Comparison of ENCODE assay signal across 13 cellular contexts in the genomic region with DNA sequence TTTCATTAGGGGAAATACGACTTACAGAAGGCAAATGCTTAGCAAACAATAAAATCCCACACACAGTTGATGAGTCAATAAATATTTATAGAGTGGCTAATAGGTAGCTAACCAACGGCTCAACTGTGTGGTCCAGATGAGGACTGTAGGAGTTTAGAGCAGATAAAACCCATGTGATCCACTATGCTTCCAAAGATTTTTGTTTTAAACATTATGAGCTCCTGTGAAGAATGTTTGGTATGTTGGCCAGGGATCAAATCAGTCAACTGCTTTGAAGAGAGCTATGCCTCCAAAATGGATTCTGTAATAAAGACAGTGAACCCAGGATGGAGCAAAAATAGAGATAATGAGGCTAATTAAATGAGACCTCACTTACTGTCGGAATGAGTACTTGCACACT.
DNase-seq lines count a peak whose midpoint lies in the region; ATAC-seq, FAIRE-seq and TF ChIP-seq lines count a peak whose summit lies in the region.
"Had no signal": no experiment of that assay in that cellular context is flagged by ENCODE, and none has a peak within 500 bp of the region (broad histone marks: within the 10 kb centered on the region; RNA-seq: fewer than 3 reads in every experiment).

No MANE protein-coding gene starts in this region.

- intact Hi-C loops in IMR-90 (cut with micrococcal nuclease) (no loop called here), posterior vena cava (cut with DNase I) (no loop called here)

- H3K23ac ChIP-seq in IMR-90 (ENCODE audit: low read depth, low read length): no peak overlapping the region

- no peak overlapping the region for H3K4me3 Mint-ChIP-seq in astrocyte (ENCODE audit: unreplicated experiment)
- H3K4me3 Mint-ChIP-seq: stimulated activated naive CD8-positive, alpha-beta T cell treated with anti-CD3 and anti-CD28 coated beads, Interleukin-15, Interleukin-2, amounts not matched to agents 100 ng/mL and 50 ng/mL, for 24 hours; T-helper 17 cell had no signal

- H3K27ac ChIP-seq in IMR-90 (ENCODE audit: insufficient read depth, low read length) (no peak overlapping the region), astrocyte (ENCODE audit: low read depth, low read length) (peak overlapping the region; percentile 17)
- H3K27ac ChIP-seq in effector memory CD4-positive, alpha-beta T cell (ENCODE audit: insufficient read depth, low read length, poor library complexity, severe bottlenecking): no peak overlapping the region
- H3K27ac ChIP-seq: cardiac muscle cell, epithelial cell of prostate had no signal

- no peak overlapping the region for H2BK120ac ChIP-seq in IMR-90 (ENCODE audit: low read depth, low read length)

- no TSS peak for BruUV-seq in IMR-90 (replicated peaks; lab: Mats Ljungman, UMichigan)

- DNase-seq in AG08395 (ENCODE audit: low spot score): peak; percentile 6
- DNase-seq in IMR-90: peak; percentile 72
- peak; percentile 96 for DNase-seq in astrocyte (ENCODE audit: low read depth)
- peak; percentile 50 for DNase-seq in kidney epithelial cell (ENCODE audit: low read depth)
- no peak for DNase-seq in effector memory CD4-positive, alpha-beta T cell
- no peak for DNase-seq in posterior vena cava (ENCODE audit: low spot score)
- DNase-seq in stimulated activated CD4-positive, alpha-beta T cell treated with anti-CD3 and anti-CD28 coated beads, Interleukin-15, amount 100 ng/mL, for 24 hours: no peak
- no peak for DNase-seq in DMS114 treated with DMSO at 0.1 percent for 48 hours (lab: John Stamatoyannopoulos, UW; ENCODE audit: unreplicated experiment)
- DNase-seq: NCI-H2171, T-helper 17 cell had no signal

- peak; percentile 75 for ATAC-seq in IMR-90 (ENCODE audit: low read depth)
- ATAC-seq: T-helper 17 cell had no signal

- WGBS in IMR-90 (ENCODE audit: extremely low coverage in 2 of 2, insufficient read length in 1 of 2), 2 experiments: no CpG with 5 or more reads among the region's 3 CpGs

- H2AFZ ChIP-seq in IMR-90 (replicated peaks; ENCODE audit: low read length, poor library complexity) (no peak overlapping the region), astrocyte (ENCODE audit: low read depth, low read length) (no peak overlapping the region)

- no peak overlapping the region for H2AK5ac ChIP-seq in IMR-90 (ENCODE audit: low read depth, low read length)

- TF ChIP-seq RAD21 in IMR-90 (IDR thresholded peaks at IDR 0.05; ENCODE audit: low read length): no peak

- peak overlapping the region; percentile 88 for H3K27ac Mint-ChIP-seq in astrocyte (ENCODE audit: unreplicated experiment)
- H3K27ac Mint-ChIP-seq: stimulated activated naive CD8-positive, alpha-beta T cell treated with anti-CD3 and anti-CD28 coated beads, Interleukin-15, Interleukin-2, amounts not matched to agents 100 ng/mL and 50 ng/mL, for 24 hours; T-helper 17 cell had no signal

- peaks cover 12% of the 10 kb centered on the region for H3K4me1 Mint-ChIP-seq in astrocyte (ENCODE audit: low read depth, unreplicated experiment)
- H3K4me1 Mint-ChIP-seq: T-helper 17 cell had no signal

- H3K9ac ChIP-seq in IMR-90 (ENCODE audit: low read depth, low read length) (no peak overlapping the region), astrocyte (ENCODE audit: low read length) (no peak overlapping the region)

- H2BK20ac ChIP-seq in IMR-90 (ENCODE audit: low read depth, low read length): no peak overlapping the region

- CTCF ChIA-PET in IMR-90 (lab: Yijun Ruan, JAX): interaction anchor here (0.6 to 0.7 kb wide), 2 partner anchors 69 to 211 kb away, joined by 3 read pairs; no protein-coding TSS in a partner anchor

- no peak overlapping the region for H3K56ac ChIP-seq in IMR-90 (ENCODE audit: extremely low read depth, insufficient read depth, low read length)

- H3K4me3 ChIP-seq in IMR-90 (ENCODE audit: insufficient read depth, low read depth, low read length): no peak overlapping the region
- H3K4me3 ChIP-seq in astrocyte (ENCODE audit: insufficient read depth, low read depth, low read length): no peak overlapping the region
- H3K4me3 ChIP-seq in kidney epithelial cell (ENCODE audit: low read depth, low read length): no peak overlapping the region
- no peak overlapping the region for H3K4me3 ChIP-seq in effector memory CD4-positive, alpha-beta T cell (ENCODE audit: insufficient read depth, low read depth, low read length, poor library complexity, severe bottlenecking)
- H3K4me3 ChIP-seq: cardiac muscle cell had no signal

- no peaks in the 10 kb centered on the region for H3K9me3 ChIP-seq in IMR-90 (ENCODE audit: control insufficient read depth, insufficient read depth, low read length)
- no peaks in the 10 kb centered on the region for H3K9me3 ChIP-seq in astrocyte (ENCODE audit: insufficient read depth, low read depth, low read length)
- no peaks in the 10 kb centered on the region for H3K9me3 ChIP-seq in effector memory CD4-positive, alpha-beta T cell (ENCODE audit: control insufficient read depth, low read length)

- no peak overlapping the region for H4K5ac ChIP-seq in IMR-90 (ENCODE audit: low read depth, low read length)

- H3K18ac ChIP-seq in IMR-90 (ENCODE audit: low read depth, low read length): no peak overlapping the region

- H2BK5ac ChIP-seq in IMR-90 (ENCODE audit: low read depth, low read length, poor library complexity, severe bottlenecking): no peak overlapping the region

- no peak overlapping the region for H3K4ac ChIP-seq in IMR-90 (ENCODE audit: low read depth, low read length)

- no peak for FAIRE-seq in astrocyte (lab: Jason Lieb, UNC)

- H3K9me3 Mint-ChIP-seq in astrocyte (ENCODE audit: unreplicated experiment): no peaks in the 10 kb centered on the region

- in situ Hi-C loops in IMR-90 (cut with MboI; ENCODE audit: low sequenced_read_pairs): no loop called here

- no peak for TF ChIP-seq POLR2A in IMR-90 (IDR thresholded peaks at IDR 0.05; ENCODE audit: low read depth, low read length)

- H2BK15ac ChIP-seq in IMR-90 (ENCODE audit: low read depth, low read length): no peak overlapping the region

- no peaks in the 10 kb centered on the region for H3K9me1 ChIP-seq in IMR-90 (ENCODE audit: insufficient read depth, low read length)

- dilution Hi-C loops in IMR-90 (cut with HindIII; ENCODE audit: low sequenced_read_pairs, unreplicated experiment): no loop called here

- H3K4me1 ChIP-seq in IMR-90 (ENCODE audit: control insufficient read depth, insufficient read depth, low read length): no peaks in the 10 kb centered on the region
- no peaks in the 10 kb centered on the region for H3K4me1 ChIP-seq in astrocyte (ENCODE audit: insufficient read depth, low read length)
- no peaks in the 10 kb centered on the region for H3K4me1 ChIP-seq in effector memory CD4-positive, alpha-beta T cell (ENCODE audit: control insufficient read depth, insufficient read depth, low read length, poor library complexity, severe bottlenecking)

- H3K14ac ChIP-seq in IMR-90 (replicated peaks; ENCODE audit: low read depth, low read length): no peak overlapping the region

- no peak overlapping the region for H2AK9ac ChIP-seq in IMR-90 (replicated peaks; ENCODE audit: low read depth, low read length, poor library complexity)

- no peaks in the 10 kb centered on the region for H3K27me3 Mint-ChIP-seq in astrocyte (ENCODE audit: low read depth, unreplicated experiment)
- H3K27me3 Mint-ChIP-seq: stimulated activated naive CD8-positive, alpha-beta T cell treated with anti-CD3 and anti-CD28 coated beads, Interleukin-15, Interleukin-2, amounts not matched to agents 100 ng/mL and 50 ng/mL, for 24 hours; T-helper 17 cell had no signal

- no peak overlapping the region for H4K8ac ChIP-seq in IMR-90 (ENCODE audit: low read depth in 2 of 2, low read length in 2 of 2)

- no peaks in the 10 kb centered on the region for H3K36me3 ChIP-seq in IMR-90 (ENCODE audit: control insufficient read depth, insufficient read depth, low read length)
- no peaks in the 10 kb centered on the region for H3K36me3 ChIP-seq in astrocyte (ENCODE audit: insufficient read depth, low read length)
- no peaks in the 10 kb centered on the region for H3K36me3 ChIP-seq in kidney epithelial cell (ENCODE audit: control insufficient read depth, insufficient read depth, low read length)
- H3K36me3 ChIP-seq in effector memory CD4-positive, alpha-beta T cell (ENCODE audit: control insufficient read depth, insufficient read depth, low read length): no peaks in the 10 kb centered on the region
- H3K36me3 ChIP-seq: cardiac muscle cell had no signal

- no peak for TF ChIP-seq CTCF in IMR-90 (conservative IDR thresholded peaks at IDR 0.05; ENCODE audit: low read depth, low read length)
- TF ChIP-seq CTCF in astrocyte (IDR thresholded peaks at IDR 0.05; ENCODE audit: insufficient read depth, low read depth, low read length): no peak
- TF ChIP-seq CTCF in kidney epithelial cell (IDR thresholded peaks at IDR 0.05; ENCODE audit: insufficient read depth, low read length, poor library complexity, severe bottlenecking): no peak

- peaks cover 3% of the 10 kb centered on the region for H3K36me3 Mint-ChIP-seq in astrocyte (ENCODE audit: low read depth, unreplicated experiment)

- no peaks in the 10 kb centered on the region for H3K27me3 ChIP-seq in IMR-90 (ENCODE audit: control insufficient read depth, insufficient read depth, low read length)
- H3K27me3 ChIP-seq in astrocyte (ENCODE audit: insufficient read depth, low read length): no peaks in the 10 kb centered on the region
- H3K27me3 ChIP-seq in kidney epithelial cell (ENCODE audit: control insufficient read depth, insufficient read depth, low read length): no peaks in the 10 kb centered on the region
- no peaks in the 10 kb centered on the region for H3K27me3 ChIP-seq in effector memory CD4-positive, alpha-beta T cell (replicated peaks; ENCODE audit: control insufficient read depth, insufficient read depth, low read length, poor library complexity, severe bottlenecking)
- H3K27me3 ChIP-seq: cardiac muscle cell had no signal

- H3K79me1 ChIP-seq in IMR-90 (ENCODE audit: low read depth in 1 of 2, low read length in 2 of 2): no peaks in the 10 kb centered on the region

- POLR2A ChIA-PET in IMR-90 (lab: Charles Lee; ENCODE audit: unreplicated experiment): interaction anchor here (0.7 kb wide), 1 partner anchor 106 kb away, joined by 3 read pairs; no protein-coding TSS in a partner anchor

- H4K20me1 ChIP-seq in IMR-90 (ENCODE audit: insufficient read depth, low read length) (no peaks in the 10 kb centered on the region), astrocyte (ENCODE audit: insufficient read depth, low read length) (no peaks in the 10 kb centered on the region)

- no peaks in the 10 kb centered on the region for H3K79me2 ChIP-seq in astrocyte (ENCODE audit: insufficient read depth, low read length)

- no peak overlapping the region for H4K91ac ChIP-seq in IMR-90 (ENCODE audit: insufficient read depth, low read depth, low read length)

- no peak overlapping the region for H3K4me2 ChIP-seq in IMR-90 (ENCODE audit: low read depth, low read length)
- H3K4me2 ChIP-seq in astrocyte (ENCODE audit: low read length): peak overlapping the region; percentile 52

TF ChIP-seq in IMR-90, 13 proteins besides CTCF, POLR2A, EP300 and RAD21 (continues in another document):
- TF ChIP-seq SMC3 (IDR thresholded peaks at IDR 0.05; ENCODE audit: low read depth, low read length): no peak

Comparison
In these comparisons a context has a peak if more than half of its experiments do, and no peak if none do; other contexts are left out.
1. DNase-seq: peak in AG08395 (single experiment), IMR-90 (single experiment), astrocyte (single experiment) and kidney epithelial cell (single experiment); none in effector memory CD4-positive, alpha-beta T cell (0 of 3), posterior vena cava (single experiment), stimulated activated CD4-positive, alpha-beta T cell treated with anti-CD3 and anti-CD28 coated beads, Interleukin-15, amount 100 ng/mL, for 24 hours (single experiment) and DMS114 treated with DMSO at 0.1 percent for 48 hours (single experiment).